Comparison of ENCODE assay signal across 23 cellular contexts in the genomic region with DNA sequence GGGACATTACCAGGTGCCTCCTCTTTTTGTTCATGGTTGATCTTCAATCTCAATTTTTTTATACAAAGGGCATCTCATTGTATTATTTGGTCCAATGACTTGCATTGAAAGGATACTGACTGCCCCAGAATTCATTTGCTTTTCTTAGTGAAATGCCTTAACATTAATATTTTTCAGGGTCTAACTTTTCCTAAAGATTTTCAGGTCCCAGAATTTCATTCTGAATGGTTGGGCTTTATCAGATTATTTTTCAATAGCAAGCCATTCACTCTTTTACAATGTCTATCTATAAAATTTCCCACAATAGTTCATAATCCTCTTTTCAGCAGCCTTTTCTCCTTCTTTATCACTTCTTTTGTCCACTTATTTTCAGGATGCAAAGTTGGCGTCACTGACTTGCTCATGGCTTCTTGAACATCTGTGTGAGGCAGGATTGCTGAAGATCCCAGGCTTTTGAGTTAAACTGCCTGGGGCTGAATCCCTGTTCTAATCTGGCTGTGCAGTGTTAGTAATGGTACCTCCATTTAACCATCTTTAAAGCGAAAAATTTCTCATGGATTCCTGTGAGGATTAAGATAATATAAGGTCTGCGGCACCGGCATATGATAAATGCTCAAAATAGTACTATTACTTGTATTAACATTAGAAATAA.
"Had no signal": no experiment of that assay in that cellular context is flagged by ENCODE, and none has a peak within 500 bp of the region (broad histone marks: within the 10 kb centered on the region; RNA-seq: fewer than 3 reads in every experiment).

No MANE protein-coding gene starts in this region.

- H3K4me3 ChIP-seq: heart left ventricle, hepatocyte, right lobe of liver, stomach, thyroid gland had no signal

- H3K27me3 Mint-ChIP-seq: effector memory CD8-positive, alpha-beta T cell; progenitor cell of endocrine pancreas had no signal

- H3K36me3 ChIP-seq: heart left ventricle, neutrophil, right lobe of liver, stomach, thyroid gland had no signal

- H3K79me2 ChIP-seq: hepatocyte, parathyroid adenoma had no signal

- H3K36me3 Mint-ChIP-seq: mesothelial cell of epicardium, natural killer cell, type B pancreatic cell had no signal

- H2AFZ ChIP-seq: hepatocyte, parathyroid adenoma had no signal

- H3K4me1 ChIP-seq: heart left ventricle, parathyroid adenoma, right lobe of liver, stomach, thyroid gland had no signal

- DNase-seq: cortex of kidney; effector memory CD8-positive, alpha-beta T cell; erythroblast; heart left ventricle; kidney; mesenchymal stem cell; natural killer cell; right lobe of liver; small intestine; stimulated activated CD4-positive, alpha-beta T cell treated with anti-CD3 and anti-CD28 coated beads, Interleukin-12 subunit alpha, Interleukin-12 subunit beta, amount 100 ng/mL, for 4 hours; stimulated activated CD4-positive, alpha-beta T cell treated with anti-CD3 and anti-CD28 coated beads, Interleukin-1b, Interleukin-23, amount 100 ng/mL, for 48 hours; stimulated activated CD4-positive, alpha-beta T cell treated with anti-CD3 and anti-CD28 coated beads, Interleukin-4, amount 100 ng/mL, for 1 hour; stimulated activated CD8-positive, alpha-beta memory T cell treated with anti-CD3 and anti-CD28 coated beads, Interleukin-4, amount 100 ng/mL, for 48 hours; stimulated activated naive CD4-positive, alpha-beta T cell; stomach; thyroid gland had no signal

- H3K4me2 ChIP-seq: hepatocyte had no signal

- H3K9ac ChIP-seq: parathyroid adenoma had no signal

- H3K9me3 Mint-ChIP-seq: effector memory CD8-positive, alpha-beta T cell; natural killer cell; type B pancreatic cell had no signal

- H3K27ac ChIP-seq: heart left ventricle, hepatocyte, neutrophil, parathyroid adenoma, right lobe of liver, stomach, thyroid gland had no signal

- H3K27ac Mint-ChIP-seq: effector memory CD8-positive, alpha-beta T cell; mesothelial cell of epicardium; natural killer cell; progenitor cell of endocrine pancreas; type B pancreatic cell had no signal

- H3K4me1 Mint-ChIP-seq: natural killer cell had no signal

- H3K27me3 ChIP-seq: heart left ventricle, hepatocyte, neutrophil, right lobe of liver, stomach, thyroid gland had no signal

- H3K4me3 Mint-ChIP-seq: effector memory CD8-positive, alpha-beta T cell; mesothelial cell of epicardium; natural killer cell; type B pancreatic cell had no signal

- H3K9me3 ChIP-seq: heart left ventricle, neutrophil, right lobe of liver, stomach, thyroid gland had no signal

- ATAC-seq: effector memory CD8-positive, alpha-beta T cell; heart left ventricle; left lobe of liver; natural killer cell; right lobe of liver had no signal
